Comparison of ENCODE assay signal across 8 cellular contexts in genomic region chr3:159929181-159929893, GRCh38. TPM values are rescaled to one million over a fixed set of nuclear protein-coding genes. Genes with fewer than 3 reads are reported as not detected.
A peak's percentile ranks its signal among the peaks of the same experiment; 100 is the strongest.
DNase-seq lines count a peak whose midpoint lies in the region; ATAC-seq and TF ChIP-seq lines count a peak whose summit lies in the region.

No MANE protein-coding gene starts in this region.

- H3K4me3 Mint-ChIP-seq in glutamatergic neuron (ENCODE audit: unreplicated experiment) = no peak overlapping the region

- peak overlapping the region; percentile 63 to 64 for H3K27ac ChIP-seq in thoracic aorta

- peaks cover 8% of the 10 kb centered on the region for H3K36me3 Mint-ChIP-seq in glutamatergic neuron (ENCODE audit: unreplicated experiment)

- TF ChIP-seq CTCF in WI38 (IDR thresholded peaks at IDR 0.05; ENCODE audit: low read depth, low read length) (peak; percentile 58; the same call in 1 of the 2 replicates), thoracic aorta (IDR thresholded peaks at IDR 0.05) (no peak), glutamatergic neuron (IDR thresholded peaks at IDR 0.05; ENCODE audit: partially characterized antibody, unreplicated experiment) (no peak)

- peaks cover 7% of the 10 kb centered on the region for H3K9me3 ChIP-seq in thoracic aorta

- H3K4me1 Mint-ChIP-seq in glutamatergic neuron (ENCODE audit: low read depth, unreplicated experiment) = no peaks in the 10 kb centered on the region

- H3K27me3 Mint-ChIP-seq in glutamatergic neuron (ENCODE audit: unreplicated experiment) = peaks cover 5% of the 10 kb centered on the region

- H3K27ac Mint-ChIP-seq in glutamatergic neuron (ENCODE audit: unreplicated experiment) = no peak overlapping the region

- H3K4me3 ChIP-seq in WI38 (ENCODE audit: low read depth, low read length) (peak overlapping the region; percentile 16; the same call in 1 of the 2 replicates), thoracic aorta (no peak overlapping the region)

- peaks cover 0 to 23% of the 10 kb centered on the region in 2 donors for H3K4me1 ChIP-seq in thoracic aorta (ENCODE audit: control insufficient read depth in 1 of 2, low read depth in 2 of 2)

- H3K27me3 ChIP-seq in thoracic aorta (replicated peaks; ENCODE audit: insufficient read depth) = no peaks in the 10 kb centered on the region

- peak; percentile 92 for DNase-seq in EL
- DNase-seq in iPS-NIHi11 (ENCODE audit: low spot score) = peak; percentile 27
- no peak for DNase-seq in thoracic aorta (ENCODE audit: low spot score)
- DNase-seq in activated T-cell treated with anti-CD3 and anti-CD28 coated beads, Interleukin-2, amount 50 U/mL, for 48 hours = no peak
- no peak for DNase-seq in glutamatergic neuron

- no peaks in the 10 kb centered on the region for H3K36me3 ChIP-seq in thoracic aorta

- H3K9me3 Mint-ChIP-seq in glutamatergic neuron (ENCODE audit: unreplicated experiment) = peaks cover 15% of the 10 kb centered on the region

- ATAC-seq in GM21360 (IDR thresholded peaks at IDR 0.05; ENCODE audit: unreplicated experiment) (peak; percentile 63), HG03571 (IDR thresholded peaks at IDR 0.05; ENCODE audit: unreplicated experiment) (peak; percentile 52), thoracic aorta (ENCODE audit: insufficient number of reproducible peaks, low FRiP score, low read depth) (peak; percentile 18)

RNA-seq across cellular contexts. Expression of gene IL12A, which starts 59.3 kb away (rescaled TPM):
- total RNA-seq in thoracic aorta = not detected
- total RNA-seq in glutamatergic neuron (ENCODE audit: unreplicated experiment) = not detected

Comparison
In these comparisons a context has a peak if more than half of its experiments do, and no peak if none do; other contexts are left out.
1. DNase-seq: peak in EL (single experiment) and iPS-NIHi11 (single experiment); none in thoracic aorta (single experiment), activated T-cell treated with anti-CD3 and anti-CD28 coated beads, Interleukin-2, amount 50 U/mL, for 48 hours (0 of 2) and glutamatergic neuron (single experiment).
2. Peak in every context shown above with its lines, with median percentiles within 50 percentile points of each other: ATAC-seq.